1 cellular context compared by ENCODE assay signal in the genomic region with DNA sequence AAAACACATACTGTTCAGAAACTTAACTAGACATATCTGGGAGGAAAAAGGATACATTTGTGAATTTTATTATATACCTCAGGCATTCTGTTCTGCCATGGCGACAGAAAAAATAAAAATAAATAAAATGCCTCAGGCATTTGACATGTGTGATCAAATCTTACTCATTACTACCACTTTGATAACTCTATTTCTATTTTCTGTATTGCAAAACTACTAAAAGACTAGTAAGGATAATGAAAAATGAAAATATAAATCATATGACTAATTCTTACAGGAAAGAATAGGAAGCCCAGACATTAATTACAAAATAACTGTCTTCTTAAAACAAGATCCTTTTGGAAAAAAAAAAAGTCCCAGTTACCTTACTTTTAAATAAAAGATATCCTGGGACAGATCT.
TF ChIP-seq lines count a peak whose summit lies in the region.

No MANE protein-coding gene starts in this region.

TF ChIP-seq in A549, 52 proteins besides CTCF, POLR2A, EP300 and RAD21:
- TF ChIP-seq, protein P1, sequence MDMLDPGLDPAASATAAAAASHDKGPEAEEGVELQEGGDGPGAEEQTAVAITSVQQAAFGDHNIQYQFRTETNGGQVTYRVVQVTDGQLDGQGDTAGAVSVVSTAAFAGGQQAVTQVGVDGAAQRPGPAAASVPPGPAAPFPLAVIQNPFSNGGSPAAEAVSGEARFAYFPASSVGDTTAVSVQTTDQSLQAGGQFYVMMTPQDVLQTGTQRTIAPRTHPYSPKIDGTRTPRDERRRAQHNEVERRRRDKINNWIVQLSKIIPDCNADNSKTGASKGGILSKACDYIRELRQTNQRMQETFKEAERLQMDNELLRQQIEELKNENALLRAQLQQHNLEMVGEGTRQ (IDR thresholded peaks at IDR 0.05) = no peak
- TF ChIP-seq SREBF2 (IDR thresholded peaks at IDR 0.05) (no peak), RCOR1 (IDR thresholded peaks at IDR 0.05; ENCODE audit: low read depth, low read length) (no peak), KDM5A (IDR thresholded peaks at IDR 0.05) (no peak), RFX5 (IDR thresholded peaks at IDR 0.05) (no peak)
- TF ChIP-seq, protein P2, sequence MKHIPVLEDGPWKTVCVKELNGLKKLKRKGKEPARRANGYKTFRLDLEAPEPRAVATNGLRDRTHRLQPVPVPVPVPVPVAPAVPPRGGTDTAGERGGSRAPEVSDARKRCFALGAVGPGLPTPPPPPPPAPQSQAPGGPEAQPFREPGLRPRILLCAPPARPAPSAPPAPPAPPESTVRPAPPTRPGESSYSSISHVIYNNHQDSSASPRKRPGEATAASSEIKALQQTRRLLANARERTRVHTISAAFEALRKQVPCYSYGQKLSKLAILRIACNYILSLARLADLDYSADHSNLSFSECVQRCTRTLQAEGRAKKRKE (CRISPR knock-in tag; IDR thresholded peaks at IDR 0.05; ENCODE audit: low read depth) = no peak
- TF ChIP-seq, protein P3, sequence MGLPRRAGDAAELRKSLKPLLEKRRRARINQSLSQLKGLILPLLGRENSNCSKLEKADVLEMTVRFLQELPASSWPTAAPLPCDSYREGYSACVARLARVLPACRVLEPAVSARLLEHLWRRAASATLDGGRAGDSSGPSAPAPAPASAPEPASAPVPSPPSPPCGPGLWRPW (IDR thresholded peaks at IDR 0.05) = no peak
